Comparison of ENCODE assay signal across 8 cellular contexts in the genomic region with DNA sequence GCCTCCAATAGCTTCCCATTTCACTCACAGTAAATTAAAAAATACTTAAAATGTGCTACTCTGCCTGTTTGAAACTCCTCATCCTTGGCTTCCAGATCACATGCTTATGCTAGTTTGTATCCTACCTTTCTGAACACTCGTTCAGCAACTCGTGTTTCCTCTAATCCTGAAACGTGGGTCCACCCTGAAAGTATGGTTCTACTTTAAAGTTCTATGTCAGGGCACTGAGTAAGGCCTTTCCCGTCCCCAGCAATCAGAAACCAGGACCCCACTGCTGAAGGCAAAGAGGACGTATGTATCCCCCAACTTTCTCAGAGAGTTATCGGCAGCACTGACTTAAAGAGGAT. TPM values are rescaled to one million over a fixed set of nuclear protein-coding genes. Genes with fewer than 3 reads are reported as not detected.
DNase-seq lines count a peak whose midpoint lies in the region; ATAC-seq and TF ChIP-seq lines count a peak whose summit lies in the region.

No MANE protein-coding gene starts in this region.

- H3K4me3 ChIP-seq in CD4-positive, alpha-beta memory T cell (ENCODE audit: low read length in 2 of 2) = peak overlapping the region; percentile 88 to 95
- H3K4me3 ChIP-seq in breast epithelium (peak overlapping the region; percentile 81 to 95 (median 93)), uterus (peak overlapping the region; percentile 74 to 88)

- H3K4me1 Mint-ChIP-seq in CD4-positive, alpha-beta memory T cell = peaks cover 26 to 46% (median 34%) of the 10 kb centered on the region in 4 donors
- peaks cover 17 to 25% (median 17%) of the 10 kb centered on the region in 3 donors for H3K4me1 Mint-ChIP-seq in IgD-negative memory B cell
- peaks cover 13% of the 10 kb centered on the region for H3K4me1 Mint-ChIP-seq in memory B cell

- peak overlapping the region; percentile 98 to 99 (median 99) for H3K4me3 Mint-ChIP-seq in CD4-positive, alpha-beta memory T cell
- H3K4me3 Mint-ChIP-seq in IgD-negative memory B cell (peak overlapping the region; percentile 93 to 99 (median 98)), memory B cell (peak overlapping the region; percentile 100)

- no peaks in the 10 kb centered on the region for H3K9me3 ChIP-seq in CD4-positive, alpha-beta memory T cell (ENCODE audit: control insufficient read depth in 1 of 2, low read length in 2 of 2)
- H3K9me3 ChIP-seq in breast epithelium = no peaks in the 10 kb centered on the region
- no peaks in the 10 kb centered on the region for H3K9me3 ChIP-seq in uterus

- H3K27me3 ChIP-seq in CD4-positive, alpha-beta memory T cell (ENCODE audit: insufficient read depth, low read length) = no peaks in the 10 kb centered on the region
- H3K27me3 ChIP-seq in breast epithelium = no peaks in the 10 kb centered on the region
- H3K27me3 ChIP-seq in uterus = no peaks in the 10 kb centered on the region

- H3K36me3 Mint-ChIP-seq in CD4-positive, alpha-beta memory T cell = peaks cover 5 to 18% of the 10 kb centered on the region in 2 donors
- no peaks in the 10 kb centered on the region for H3K36me3 Mint-ChIP-seq in IgD-negative memory B cell
- peaks cover 6% of the 10 kb centered on the region for H3K36me3 Mint-ChIP-seq in memory B cell

- no peak for TF ChIP-seq CTCF in breast epithelium (IDR thresholded peaks at IDR 0.05)
- TF ChIP-seq CTCF in uterus (IDR thresholded peaks at IDR 0.05) = no peak

- CTCF ChIA-PET in CD4-positive, alpha-beta memory T cell (lab: Charles Lee; ENCODE audit: partially characterized antibody) = interaction anchor here (0.9 to 2.9 kb wide), 10 partner anchors 13 to 396 kb away, joined by 3 to 53 read pairs (median 4); no protein-coding TSS in a partner anchor

- H3K27ac Mint-ChIP-seq in CD4-positive, alpha-beta memory T cell = peak overlapping the region; percentile 89 to 98 (median 96)
- H3K27ac Mint-ChIP-seq in IgD-negative memory B cell = peak overlapping the region in 2 of 3 donors; percentile 82 to 96
- peak overlapping the region; percentile 84 for H3K27ac Mint-ChIP-seq in memory B cell

- H3K36me3 ChIP-seq in CD4-positive, alpha-beta memory T cell (ENCODE audit: insufficient read depth, low read length) = peaks cover 4% of the 10 kb centered on the region
- H3K36me3 ChIP-seq in breast epithelium (no peaks in the 10 kb centered on the region), uterus (no peaks in the 10 kb centered on the region)

- TF ChIP-seq POLR2A in breast epithelium (IDR thresholded peaks at IDR 0.05) = no peak
- no peak for TF ChIP-seq POLR2A in uterus (IDR thresholded peaks at IDR 0.05)

- ATAC-seq in memory B cell (ENCODE audit: low read depth) (no peak), GM19023 (IDR thresholded peaks at IDR 0.05; ENCODE audit: unreplicated experiment) (no peak), GM18858 (IDR thresholded peaks at IDR 0.05; ENCODE audit: unreplicated experiment) (no peak)

- DNase-seq in CD4-positive, alpha-beta memory T cell = no peak
- DNase-seq in breast epithelium (ENCODE audit: low spot score in 2 of 2) (no peak), memory B cell (ENCODE audit: low spot score in 2 of 2) (no peak), uterus (no peak), hepatic stellate cell (ENCODE audit: low spot score) (no peak)

- H3K27me3 Mint-ChIP-seq in CD4-positive, alpha-beta memory T cell = peaks cover 0 to 5% of the 10 kb centered on the region in 2 donors
- H3K27me3 Mint-ChIP-seq in IgD-negative memory B cell = peaks cover 7% of the 10 kb centered on the region
- H3K27me3 Mint-ChIP-seq in memory B cell = peaks cover 3% of the 10 kb centered on the region

- POLR2A ChIA-PET in CD4-positive, alpha-beta memory T cell (lab: Charles Lee; ENCODE audit: partially characterized antibody) = interaction anchor here (0.7 to 3.9 kb wide), 13 partner anchors 9 to 581 kb away, joined by 3 to 53 read pairs (median 4); partner anchors contain the start of genes COLGALT2 and SMG7

- H3K27ac ChIP-seq in CD4-positive, alpha-beta memory T cell (ENCODE audit: low read depth, low read length) = peak overlapping the region; percentile 67
- peak overlapping the region; percentile 79 to 88 for H3K27ac ChIP-seq in breast epithelium
- H3K27ac ChIP-seq in uterus = peak overlapping the region; percentile 85

- H3K4me1 ChIP-seq in CD4-positive, alpha-beta memory T cell (ENCODE audit: insufficient read depth, low read length) = peaks cover 32% of the 10 kb centered on the region
- H3K4me1 ChIP-seq in breast epithelium (no peaks in the 10 kb centered on the region), uterus (peaks cover 0 to 4% of the 10 kb centered on the region in 2 donors)

- H3K9me3 Mint-ChIP-seq in CD4-positive, alpha-beta memory T cell = no peaks in the 10 kb centered on the region
- H3K9me3 Mint-ChIP-seq in IgD-negative memory B cell (no peaks in the 10 kb centered on the region), memory B cell (no peaks in the 10 kb centered on the region)

- intact Hi-C loops in CD4-positive, alpha-beta memory T cell (cut with micrococcal nuclease) = loop anchor here (1.0 to 2.0 kb wide), 4 partner anchors 14 to 578 kb away; partner anchors contain the start of genes ARPC5, COLGALT2 and SMG7
- intact Hi-C loops in breast epithelium (cut with DNase I; ENCODE audit: low total_unique reads) = no loop called here
- intact Hi-C loops in uterus (cut with DNase I; ENCODE audit: low total_unique reads) = no loop called here

RNA-seq across cellular contexts. Expression of gene TSEN15, which starts 0.4 kb away (rescaled TPM):
- 10 to 100 TPM; 34.0 to 42.2 TPM for total RNA-seq in CD4-positive, alpha-beta memory T cell
- polyA plus RNA-seq in CD4-positive, alpha-beta memory T cell = 10 to 100 TPM; 53.3 to 74.7 TPM
- 35.1 TPM for polyA plus RNA-seq in IgD-negative memory B cell
- total RNA-seq in breast epithelium = 10 to 100 TPM; 18.9 to 25.0 (median 23.6) TPM
- 10 to 100 TPM in 3 of 4 donors, 1 to 10 TPM in 1; 7.9 to 69.3 (median 29.2) TPM for total RNA-seq in uterus

RNA-seq across cellular contexts. Expression of gene COLGALT2, which starts 13.6 kb away (rescaled TPM):
- total RNA-seq in CD4-positive, alpha-beta memory T cell = 1 to 10 TPM in 1 of 2 experiments, under 1 TPM in 1; 0.84 to 1.2 TPM
- polyA plus RNA-seq in CD4-positive, alpha-beta memory T cell = under 1 TPM; 0.09 to 0.15 TPM
- not detected for polyA plus RNA-seq in IgD-negative memory B cell
- 1 to 10 TPM in 2 of 3 donors, under 1 TPM in 1; 0.32 to 1.3 (median 1.3) TPM for total RNA-seq in breast epithelium
- total RNA-seq in uterus = 1 to 10 TPM in 3 of 4 donors, not detected in 1; 1.3 to 8.5 (median 2.9) TPM
